10 cellular contexts compared by ENCODE assay signal in genomic region chr1:68175621-68176398, GRCh38. TPM values are rescaled to one million over a fixed set of nuclear protein-coding genes. Genes with fewer than 3 reads are reported as not detected.
DNase-seq lines count a peak whose midpoint lies in the region; ATAC-seq and TF ChIP-seq lines count a peak whose summit lies in the region.
"Had no signal": no experiment of that assay in that cellular context is flagged by ENCODE, and none has a peak within 500 bp of the region (broad histone marks: within the 10 kb centered on the region; RNA-seq: fewer than 3 reads in every experiment).

No MANE protein-coding gene starts in this region.

- H2BK5ac ChIP-seq in mesenchymal stem cell (ENCODE audit: low read depth, low read length, poor library complexity, severe bottlenecking) = peak overlapping the region; percentile 83

- H3K36me3 Mint-ChIP-seq in T-helper 17 cell (ENCODE audit: low read depth) = no peaks in the 10 kb centered on the region
- H3K36me3 Mint-ChIP-seq: activated naive CD8-positive, alpha-beta T cell had no signal

- no peak overlapping the region for H3K4me3 Mint-ChIP-seq in T-helper 17 cell
- H3K4me3 Mint-ChIP-seq: activated naive CD8-positive, alpha-beta T cell had no signal

- no peak overlapping the region for H2BK15ac ChIP-seq in mesenchymal stem cell (ENCODE audit: low read depth, poor library complexity, severe bottlenecking)

- DNase-seq in COLO668 (lab: John Stamatoyannopoulos, UW; ENCODE audit: unreplicated experiment) (peak; percentile 72), NCI-H2171 (lab: John Stamatoyannopoulos, UW) (peak; percentile 36), brain microvascular endothelial cell (no peak), mesenchymal stem cell (peak; percentile 38), T-helper 17 cell (no peak), KBM-7 (no peak)
- DNase-seq in activated CD4-positive, alpha-beta T cell treated with anti-CD3 and anti-CD28 coated beads for 48 hours = no peak
- DNase-seq: T-helper 1 cell had no signal

- H3K4me3 ChIP-seq in brain microvascular endothelial cell (ENCODE audit: low read depth, low read length) (no peak overlapping the region), mesenchymal stem cell (ENCODE audit: insufficient read depth in 1 of 2, low read depth in 1 of 2, low read length in 2 of 2) (no peak overlapping the region)

- TF ChIP-seq CTCF in brain microvascular endothelial cell (IDR thresholded peaks at IDR 0.05; ENCODE audit: low read depth, low read length, missing control alignments) = no peak

- H2BK120ac ChIP-seq in mesenchymal stem cell (ENCODE audit: low read depth, low read length) = no peak overlapping the region

- peak overlapping the region; percentile 93 for H3K27ac ChIP-seq in brain microvascular endothelial cell
- H3K27ac ChIP-seq in mesenchymal stem cell (ENCODE audit: low read length, poor library complexity, severe bottlenecking) = peak overlapping the region; percentile 92

- H3K4me2 ChIP-seq in mesenchymal stem cell (ENCODE audit: low read length, poor library complexity, severe bottlenecking) = no peak overlapping the region

- H3K4me1 Mint-ChIP-seq in T-helper 17 cell = no peaks in the 10 kb centered on the region

- H3K36me3 ChIP-seq in brain microvascular endothelial cell (replicated peaks) (no peaks in the 10 kb centered on the region), mesenchymal stem cell (ENCODE audit: control insufficient read depth in 1 of 2, insufficient read depth in 2 of 2, low read depth in 1 of 2, low read length in 2 of 2) (peaks cover 0 to 13% of the 10 kb centered on the region in 2 experiments)

- H4K8ac ChIP-seq in mesenchymal stem cell (ENCODE audit: low read length) = no peak overlapping the region

- peak overlapping the region; percentile 70 for H2AK5ac ChIP-seq in mesenchymal stem cell (ENCODE audit: low read length, severe bottlenecking)

- no peak overlapping the region for H2AFZ ChIP-seq in mesenchymal stem cell (ENCODE audit: low read depth, low read length)

- H3K9ac ChIP-seq in mesenchymal stem cell (ENCODE audit: low read length) = no peak overlapping the region

- H2BK12ac ChIP-seq in mesenchymal stem cell (ENCODE audit: low read length in 2 of 2) = no peak overlapping the region

- H3K27ac Mint-ChIP-seq in T-helper 17 cell = no peak overlapping the region
- H3K27ac Mint-ChIP-seq: activated naive CD8-positive, alpha-beta T cell had no signal

- H3K4me1 ChIP-seq in mesenchymal stem cell (ENCODE audit: control insufficient read depth, insufficient read depth, low read depth, low read length) = peaks cover 16% of the 10 kb centered on the region

- H3K9me3 ChIP-seq in mesenchymal stem cell (ENCODE audit: control insufficient read depth, low read length) = no peaks in the 10 kb centered on the region
- H3K9me3 ChIP-seq in T-helper 17 cell (ENCODE audit: control insufficient read depth, low read length, poor library complexity, severe bottlenecking) = peaks cover under 1% of the 10 kb centered on the region

- H3K79me1 ChIP-seq in mesenchymal stem cell (replicated peaks; ENCODE audit: low read length, poor library complexity, severe bottlenecking) = peaks cover 2% of the 10 kb centered on the region

- 88% methylated on average over 6 of the region's 8 CpGs for WGBS in mesenchymal stem cell

- in situ Hi-C loops in brain microvascular endothelial cell (cut with HindIII; ENCODE audit: low pct_ligation_motif_present, low sequenced_read_pairs) (no loop called here), KBM-7 (cut with MboI; ENCODE audit: low pct_unique_long_range_greater_than_20kb, low sequenced_read_pairs) (no loop called here)

- no peak overlapping the region for H3K14ac ChIP-seq in mesenchymal stem cell (ENCODE audit: low read length in 2 of 2)

- H4K91ac ChIP-seq in mesenchymal stem cell (ENCODE audit: low read length) = no peak overlapping the region

- no peaks in the 10 kb centered on the region for H3K27me3 Mint-ChIP-seq in T-helper 17 cell

- H3K27me3 ChIP-seq in brain microvascular endothelial cell (replicated peaks) = no peaks in the 10 kb centered on the region
- H3K27me3 ChIP-seq in mesenchymal stem cell (ENCODE audit: control insufficient read depth in 1 of 2, insufficient read depth in 1 of 2, low read length in 2 of 2) = no peaks in the 10 kb centered on the region

- no peak overlapping the region for H3K4ac ChIP-seq in mesenchymal stem cell (ENCODE audit: low read depth in 1 of 2, low read length in 2 of 2)

- H3K18ac ChIP-seq in mesenchymal stem cell (ENCODE audit: low read depth in 1 of 2, low read length in 2 of 2) = peak overlapping the region in 1 of 2 experiments; percentile 37

- H3K23ac ChIP-seq in mesenchymal stem cell (ENCODE audit: low read length in 2 of 2) = no peak overlapping the region

- ATAC-seq in esophagus mucosa = no peak
- no peak for ATAC-seq in T-helper 17 cell

RNA-seq across cellular contexts. Expression of gene WLS, which starts 56.5 kb away (rescaled TPM):
- polyA plus RNA-seq in mesenchymal stem cell (2013, experiment 1 of 2) = 349 TPM
- 359 TPM for polyA plus RNA-seq in mesenchymal stem cell (2013, experiment 2 of 2)
- 70.8 TPM for total RNA-seq in esophagus mucosa
- under 1 TPM in 1 of 2 donors, not detected in 1; 0.85 TPM for total RNA-seq in T-helper 17 cell

Comparison
In these comparisons a context has a peak if more than half of its experiments do, and no peak if none do; other contexts are left out.
1. DNase-seq: peak in COLO668 (single experiment), NCI-H2171 (single experiment) and mesenchymal stem cell (single experiment); none in brain microvascular endothelial cell (single experiment), activated CD4-positive, alpha-beta T cell treated with anti-CD3 and anti-CD28 coated beads for 48 hours (single experiment), T-helper 17 cell (0 of 3) and KBM-7 (single experiment).
2. RNA of gene WLS, which starts 56.5 kb away (total RNA-seq): 70.8 TPM in esophagus mucosa (single experiment); 0.85 TPM in T-helper 17 cell; every median in the first group is over 10 times any median in the second.